Comparison of ENCODE assay signal across 14 cellular contexts in genomic region chr10:28250358-28250757, GRCh38.
"Had no signal": no experiment of that assay in that cellular context is flagged by ENCODE, and none has a peak within 500 bp of the region (broad histone marks: within the 10 kb centered on the region; RNA-seq: fewer than 3 reads in every experiment).

No MANE protein-coding gene starts in this region.

- H3K4me3 Mint-ChIP-seq: dendritic cell treated with granulocyte-macrophage colony-stimulating factor and Interleukin-4, amounts not matched to agents 40 ng/mL and 50 ng/mL, for 4 days; naive B cell; nephron progenitor cell; type B pancreatic cell had no signal

- H3K9me3 Mint-ChIP-seq: dendritic cell treated with granulocyte-macrophage colony-stimulating factor and Interleukin-4, amounts not matched to agents 40 ng/mL and 50 ng/mL, for 4 days; type B pancreatic cell had no signal

- H3K36me3 ChIP-seq: esophagus squamous epithelium, stomach had no signal

- ATAC-seq: foreskin keratinocyte, sciatic nerve had no signal

- H3K27ac ChIP-seq: foreskin keratinocyte, hepatocyte had no signal

- H3K79me2 ChIP-seq: hepatocyte had no signal

- H3K27ac Mint-ChIP-seq: dendritic cell treated with granulocyte-macrophage colony-stimulating factor and Interleukin-4, amounts not matched to agents 40 ng/mL and 50 ng/mL, for 4 days; naive B cell; nephron progenitor cell; type B pancreatic cell had no signal

- H3K27me3 Mint-ChIP-seq: dendritic cell treated with granulocyte-macrophage colony-stimulating factor and Interleukin-4, amounts not matched to agents 40 ng/mL and 50 ng/mL, for 4 days; type B pancreatic cell had no signal

- H2AFZ ChIP-seq: hepatocyte had no signal

- H3K9me3 ChIP-seq: esophagus squamous epithelium, stomach had no signal

- H3K4me2 ChIP-seq: hepatocyte had no signal

- H3K36me3 Mint-ChIP-seq: type B pancreatic cell had no signal

- H3K27me3 ChIP-seq: esophagus squamous epithelium, foreskin keratinocyte, hepatocyte, stomach had no signal

- H3K4me3 ChIP-seq: esophagus squamous epithelium, hepatocyte, lung, stomach had no signal

- DNase-seq: esophagus squamous epithelium, left colon, left ventricle myocardium superior, mesendoderm, nephron progenitor cell, stomach, substantia nigra had no signal
